Comparison of ENCODE assay signal across 10 cellular contexts in the genomic region with DNA sequence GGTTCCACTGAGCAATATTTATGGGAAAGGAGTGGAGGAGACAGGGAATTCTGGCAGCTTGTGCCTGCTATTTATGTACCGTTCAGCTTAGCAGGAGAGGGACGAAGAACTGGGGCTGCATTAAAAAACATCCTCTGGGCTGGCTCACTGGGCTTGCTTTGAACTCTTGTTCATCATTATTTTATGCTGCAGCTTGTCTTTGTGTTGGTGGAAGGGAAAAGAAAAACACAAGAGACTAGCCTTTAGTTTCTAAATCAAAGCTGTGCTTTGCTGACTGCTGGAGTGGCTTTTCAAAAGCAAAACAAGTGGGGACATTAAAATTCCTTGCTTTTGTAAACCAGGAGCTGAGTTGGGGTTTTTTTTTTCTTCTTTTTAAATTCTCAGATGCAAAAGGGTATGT. TPM values are rescaled to one million over a fixed set of nuclear protein-coding genes. Genes with fewer than 3 reads are reported as not detected.
DNase-seq lines count a peak whose midpoint lies in the region; ATAC-seq lines count a peak whose summit lies in the region.
"Had no signal": no experiment of that assay in that cellular context is flagged by ENCODE, and none has a peak within 500 bp of the region (broad histone marks: within the 10 kb centered on the region; RNA-seq: fewer than 3 reads in every experiment).

No MANE protein-coding gene starts in this region.

- peak; percentile 63 to 78 for DNase-seq in HAP-1 (ENCODE audit: low spot score in 2 of 2)
- no peak for DNase-seq in T-helper 17 cell
- DNase-seq in pons (ENCODE audit: low spot score): peak; percentile 29
- DNase-seq in NCI-H2081 treated with DMSO at 0.1 percent for 48 hours (lab: John Stamatoyannopoulos, UW): no peak
- DNase-seq in mesenteric fat pad (ENCODE audit: low spot score): no peak
- DNase-seq in NCI-H128 (lab: John Stamatoyannopoulos, UW; ENCODE audit: unreplicated experiment): no peak
- DNase-seq: activated CD4-positive, alpha-beta T cell treated with anti-CD3 and anti-CD28 coated beads, Interleukin-2, amount 50 U/mL, for 4 hours had no signal

- peaks cover 27% of the 10 kb centered on the region for H3K4me1 Mint-ChIP-seq in T-helper 17 cell

- no peak overlapping the region for H3K27ac Mint-ChIP-seq in T-helper 17 cell
- H3K27ac Mint-ChIP-seq: progenitor cell of endocrine pancreas had no signal

- H3K4me3 Mint-ChIP-seq in T-helper 17 cell: peak overlapping the region; percentile 28

- no peak overlapping the region for H3K9ac ChIP-seq in iPS-20b (ENCODE audit: low read depth, low read length)

- H3K4me3 ChIP-seq in HAP-1 (no peak overlapping the region), iPS-20b (ENCODE audit: low read length) (peak overlapping the region; percentile 93; the same call in 1 of the 2 replicates)

- no peaks in the 10 kb centered on the region for H3K27me3 ChIP-seq in HAP-1 (ENCODE audit: low read depth)
- H3K27me3 ChIP-seq in iPS-20b (ENCODE audit: insufficient read depth, low read length): peaks cover 46% of the 10 kb centered on the region

- H3K27ac ChIP-seq in iPS-20b (ENCODE audit: low read length): no peak overlapping the region

- H3K36me3 Mint-ChIP-seq in T-helper 17 cell (ENCODE audit: low read depth): no peaks in the 10 kb centered on the region

- in situ Hi-C loops in HAP-1 (cut with MboI; ENCODE audit: low sequenced_read_pairs): loop anchor here (25.0 kb wide), 1 partner anchor 405 kb away; no protein-coding TSS in a partner anchor

- peaks cover 21% of the 10 kb centered on the region for H3K4me1 ChIP-seq in HAP-1
- peaks cover 20% of the 10 kb centered on the region; the same call in 1 of the 2 replicates for H3K4me1 ChIP-seq in iPS-20b (ENCODE audit: insufficient read depth, low read length)
- H3K4me1 ChIP-seq: BE2C had no signal

- no peak for ATAC-seq in T-helper 17 cell

- peaks cover 35% of the 10 kb centered on the region for H3K27me3 Mint-ChIP-seq in T-helper 17 cell

- H3K36me3 ChIP-seq in HAP-1 (replicated peaks) (no peaks in the 10 kb centered on the region), iPS-20b (ENCODE audit: insufficient read depth, low read depth, low read length) (no peaks in the 10 kb centered on the region)
- H3K36me3 ChIP-seq: BE2C had no signal

- H3K9me3 ChIP-seq in HAP-1 (no peaks in the 10 kb centered on the region), T-helper 17 cell (ENCODE audit: control insufficient read depth, low read length, poor library complexity, severe bottlenecking) (no peaks in the 10 kb centered on the region), iPS-20b (ENCODE audit: insufficient read depth, low read depth, low read length) (no peaks in the 10 kb centered on the region)
- H3K9me3 ChIP-seq: BE2C had no signal

RNA-seq across cellular contexts. Expression of gene RGMB, which starts 5.9 kb away (rescaled TPM):
- 10 to 100 TPM; 13.7 to 15.0 TPM for total RNA-seq in T-helper 17 cell
- total RNA-seq in mesenteric fat pad: 11.3 TPM

Comparison
In these comparisons a context has a peak if more than half of its experiments do, and no peak if none do; other contexts are left out.
1. DNase-seq: peak in HAP-1 (2 of 2) and pons (single experiment); none in T-helper 17 cell (0 of 3), NCI-H2081 treated with DMSO at 0.1 percent for 48 hours (single experiment), mesenteric fat pad (single experiment) and NCI-H128 (single experiment).